Comparison of ENCODE assay signal across 2 cellular contexts in genomic region chr16:86067516-86067915, GRCh38.
TF ChIP-seq lines count a peak whose summit lies in the region.

No MANE protein-coding gene starts in this region.

TF ChIP-seq in GM23338, 12 proteins besides CTCF, POLR2A, EP300 and RAD21:
- TF ChIP-seq NANOG (IDR thresholded peaks at IDR 0.05; ENCODE audit: borderline replicate concordance) (no peak), ZNF331 (CRISPR knock-in tag; IDR thresholded peaks at IDR 0.05; ENCODE audit: low read depth) (no peak), REST (IDR thresholded peaks at IDR 0.05; ENCODE audit: unreplicated experiment) (no peak), ETS1 (IDR thresholded peaks at IDR 0.05) (no peak), STAT1 (IDR thresholded peaks at IDR 0.05; ENCODE audit: unreplicated experiment) (no peak), CREB1 (CRISPR knock-in tag; IDR thresholded peaks at IDR 0.05; ENCODE audit: low read depth) (no peak)

TF ChIP-seq in IMR-90, 13 proteins besides CTCF, POLR2A, EP300 and RAD21:
- TF ChIP-seq CHD1 (IDR thresholded peaks at IDR 0.05; ENCODE audit: low read depth, low read length) (no peak), BHLHE40 (IDR thresholded peaks at IDR 0.05; ENCODE audit: low read depth, low read length) (no peak), USF2 (IDR thresholded peaks at IDR 0.05; ENCODE audit: low read depth, low read length) (no peak), MAZ (IDR thresholded peaks at IDR 0.05; ENCODE audit: borderline replicate concordance, low read depth, low read length) (no peak), RFX5 (IDR thresholded peaks at IDR 0.05; ENCODE audit: low read depth, low read length) (no peak), MAFK (IDR thresholded peaks at IDR 0.05; ENCODE audit: low read depth, low read length) (no peak), SMC3 (IDR thresholded peaks at IDR 0.05; ENCODE audit: low read depth, low read length) (no peak), FOS (IDR thresholded peaks at IDR 0.05; ENCODE audit: low read depth, low read length) (no peak), ELK1 (IDR thresholded peaks at IDR 0.05; ENCODE audit: borderline replicate concordance, low read depth, low read length) (no peak)
